ENCODE assay signal across 9 cellular contexts in the genomic region with DNA sequence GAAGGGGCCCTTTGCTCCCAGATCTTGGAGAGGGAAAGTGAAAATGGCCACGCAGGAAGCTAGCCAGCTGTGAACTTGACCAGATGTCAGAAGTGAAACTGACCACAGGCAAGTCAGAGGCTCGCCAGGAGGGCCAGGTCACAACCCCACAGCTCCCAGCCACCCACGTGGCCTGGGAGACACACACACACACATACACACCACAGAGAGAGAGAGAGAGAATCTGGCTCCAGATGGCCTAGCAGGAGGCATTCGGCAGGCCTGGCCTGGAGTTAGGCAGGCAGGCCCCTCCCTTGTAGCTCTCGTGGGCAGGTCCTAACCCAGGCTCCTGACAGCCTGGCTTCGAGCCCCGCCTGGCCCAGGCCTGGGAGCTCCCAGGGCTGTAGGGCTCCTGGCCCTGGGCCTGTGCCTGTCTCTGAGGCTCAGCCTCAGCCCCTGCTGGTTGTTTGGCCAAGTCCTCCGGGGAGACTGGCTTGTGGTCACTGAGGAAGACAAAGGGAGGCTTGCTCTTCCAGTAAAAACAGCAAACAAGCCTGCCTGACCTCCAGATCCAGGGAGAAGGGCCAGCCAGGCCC. TPM values are rescaled to one million over a fixed set of nuclear protein-coding genes. Genes with fewer than 3 reads are reported as not detected.
A peak's percentile ranks its signal among the peaks of the same experiment; 100 is the strongest.
DNase-seq lines count a peak whose midpoint lies in the region; ATAC-seq and TF ChIP-seq lines count a peak whose summit lies in the region.
"Had no signal": no experiment of that assay in that cellular context is flagged by ENCODE, and none has a peak within 500 bp of the region (broad histone marks: within the 10 kb centered on the region; RNA-seq: fewer than 3 reads in every experiment).

No MANE protein-coding gene starts in this region.

- H2AFZ ChIP-seq in fibroblast of lung (ENCODE audit: low read length): peak overlapping the region; percentile 70

- H4K20me1 ChIP-seq in fibroblast of lung (ENCODE audit: control insufficient read depth, extremely low read depth, insufficient read depth, low read length): no peaks in the 10 kb centered on the region

- H3K9ac ChIP-seq in fibroblast of lung (ENCODE audit: insufficient read depth, low read length): peak overlapping the region; percentile 46

- peak overlapping the region in 1 of 2 donors; percentile 10 for H3K27ac Mint-ChIP-seq in natural killer cell treated with Interleukin-12 subunit alpha and Interleukin-12 subunit beta and Interleukin-15 and Interleukin-18, amount 100 ng/mL, for 72 hours

- H3K4me1 ChIP-seq in fibroblast of lung (ENCODE audit: control insufficient read depth, extremely low read depth, insufficient read depth, low read length): peaks cover 18% of the 10 kb centered on the region
- H3K4me1 ChIP-seq: HAP-1 had no signal

- no peaks in the 10 kb centered on the region for H3K9me3 ChIP-seq in fibroblast of lung (ENCODE audit: control insufficient read depth, insufficient read depth, low read depth, low read length)
- H3K9me3 ChIP-seq: HAP-1 had no signal

- peak; percentile 37 to 50 for TF ChIP-seq CTCF in fibroblast of lung (conservative IDR thresholded peaks at IDR 0.05 in 1 of 2, IDR thresholded peaks at IDR 0.05 in 1 of 2; ENCODE audit: low read depth in 1 of 2, low read length in 2 of 2)

- in situ Hi-C loops in SK-MEL-5 (cut with HindIII; ENCODE audit: low pct_unique_long_range_greater_than_20kb, low sequenced_read_pairs): no loop called here

- no peaks in the 10 kb centered on the region for H3K36me3 Mint-ChIP-seq in natural killer cell treated with Interleukin-12 subunit alpha and Interleukin-12 subunit beta and Interleukin-15 and Interleukin-18, amount 100 ng/mL, for 72 hours

- no peaks in the 10 kb centered on the region for H3K79me2 ChIP-seq in fibroblast of lung (ENCODE audit: control insufficient read depth, insufficient read depth, low read length)

- H3K27ac ChIP-seq in fibroblast of lung (ENCODE audit: insufficient read depth, low read length): peak overlapping the region; percentile 71

- no peaks in the 10 kb centered on the region for H3K9me3 Mint-ChIP-seq in natural killer cell treated with Interleukin-12 subunit alpha and Interleukin-12 subunit beta and Interleukin-15 and Interleukin-18, amount 100 ng/mL, for 72 hours

- H3K27me3 Mint-ChIP-seq in natural killer cell treated with Interleukin-12 subunit alpha and Interleukin-12 subunit beta and Interleukin-15 and Interleukin-18, amount 100 ng/mL, for 72 hours: peaks cover 0 to 3% of the 10 kb centered on the region in 2 donors

- peak overlapping the region; percentile 71 for H3K4me2 ChIP-seq in fibroblast of lung (ENCODE audit: extremely low read depth, insufficient read depth, low read length)

- H3K4me3 Mint-ChIP-seq in natural killer cell treated with Interleukin-12 subunit alpha and Interleukin-12 subunit beta and Interleukin-15 and Interleukin-18, amount 100 ng/mL, for 72 hours: no peak overlapping the region

- H3K4me1 Mint-ChIP-seq in natural killer cell treated with Interleukin-12 subunit alpha and Interleukin-12 subunit beta and Interleukin-15 and Interleukin-18, amount 100 ng/mL, for 72 hours (ENCODE audit: low read depth in 2 of 2): peaks cover 5 to 6% of the 10 kb centered on the region in 2 donors

- ATAC-seq in GM19324 (IDR thresholded peaks at IDR 0.05; ENCODE audit: low FRiP score, unreplicated experiment) (peak; percentile 43), HG03432 (IDR thresholded peaks at IDR 0.05; ENCODE audit: unreplicated experiment) (peak; percentile 88)
- ATAC-seq in natural killer cell treated with Interleukin-12 subunit alpha and Interleukin-12 subunit beta and Interleukin-15 and Interleukin-18, amount 100 ng/mL, for 72 hours: peak; percentile 40 to 52

- H3K4me3 ChIP-seq in fibroblast of lung (replicated peaks in 1 of 4; ENCODE audit: control extremely low read depth in 1 of 4, insufficient read depth in 1 of 4, low read depth in 3 of 4, low read length in 4 of 4): peak overlapping the region in 1 of 4 experiments; percentile 7
- H3K4me3 ChIP-seq: HAP-1 had no signal

- DNase-seq in AG20443 (ENCODE audit: low spot score): peak; percentile 98
- peak; percentile 52 for DNase-seq in SK-MEL-5 (ENCODE audit: low read depth, low spot score)
- peak; percentile 95 to 99 for DNase-seq in fibroblast of lung (ENCODE audit: low read depth in 2 of 2)
- DNase-seq in natural killer cell treated with Interleukin-12 subunit alpha and Interleukin-12 subunit beta and Interleukin-15 and Interleukin-18, amount 100 ng/mL, for 72 hours (ENCODE audit: low spot score): no peak
- no peak for DNase-seq in HuH-7.5 (ENCODE audit: low spot score)
- DNase-seq in NCI-H146 treated with DMSO at 0.1 percent for 48 hours (lab: John Stamatoyannopoulos, UW; ENCODE audit: unreplicated experiment): no peak

- no peaks in the 10 kb centered on the region for H3K36me3 ChIP-seq in fibroblast of lung (ENCODE audit: control insufficient read depth, insufficient read depth, low read length)
- H3K36me3 ChIP-seq: HAP-1 had no signal

- H3K27me3 ChIP-seq in fibroblast of lung (ENCODE audit: control insufficient read depth, insufficient read depth, low read length): peaks cover 10% of the 10 kb centered on the region

RNA-seq across cellular contexts. Expression of a gene that starts 20.2 kb away (rescaled TPM):
- total RNA-seq in SK-MEL-5 (2014; rRNA removed; shearing (Covaris generic)): 0.05 and 0.13 TPM in 2 replicates
- 0.76 and 1.1 TPM in 2 replicates for polyA plus RNA-seq in SK-MEL-5 (2015; cell fraction: cytosol; rRNA removed)
- polyA plus RNA-seq in SK-MEL-5 (2015; cell fraction: nucleus; rRNA removed): not detected in 2 replicates
- total RNA-seq in fibroblast of lung: under 0.01 and 0.17 TPM in 2 replicates
- 0.05 and 0.14 TPM in 2 replicates for polyA plus RNA-seq in fibroblast of lung
- 0.03 and 0.06 TPM in 2 replicates for polyA plus RNA-seq in fibroblast of lung (2012)
- polyA minus RNA-seq in fibroblast of lung (ENCODE audit: low replicate concordance): not detected in 2 replicates
- total RNA-seq in natural killer cell treated with Interleukin-12 subunit alpha and Interleukin-12 subunit beta and Interleukin-15 and Interleukin-18, amount 100 ng/mL, for 72 hours: under 1 TPM in 1 of 2 donors, not detected in 1; 0.26 TPM

Comparison
In these comparisons a context has a peak if more than half of its experiments do, and no peak if none do; other contexts are left out.
1. DNase-seq: peak in AG20443 (single experiment), SK-MEL-5 (single experiment) and fibroblast of lung (2 of 2); none in natural killer cell treated with Interleukin-12 subunit alpha and Interleukin-12 subunit beta and Interleukin-15 and Interleukin-18, amount 100 ng/mL, for 72 hours (single experiment), HuH-7.5 (single experiment) and NCI-H146 treated with DMSO at 0.1 percent for 48 hours (single experiment).
2. Peak in every context shown above with its lines, with median percentiles within 50 percentile points of each other: ATAC-seq.